In the genomic region with DNA sequence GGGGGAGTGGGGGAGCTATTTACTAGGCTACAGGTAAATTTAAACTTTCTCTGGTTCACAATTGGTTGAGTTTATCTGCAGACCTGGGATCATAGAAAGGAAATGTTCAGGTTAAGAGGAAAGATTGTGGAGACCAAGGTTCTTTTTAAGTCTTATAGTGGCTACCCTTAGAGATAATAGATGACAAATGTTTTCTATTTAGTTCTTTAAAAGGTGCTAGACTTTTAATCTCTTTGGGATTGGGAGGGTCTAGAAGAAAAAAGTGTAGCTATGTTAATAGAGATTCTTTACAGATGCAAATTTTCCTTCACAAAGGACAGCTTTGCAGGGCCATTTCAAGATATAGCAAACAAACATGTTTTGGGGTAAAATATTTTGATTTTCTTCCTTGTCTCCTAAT, we compare ENCODE assay signal across 19 cellular contexts.
A peak's percentile ranks its signal among the peaks of the same experiment; 100 is the strongest.
DNase-seq lines count a peak whose midpoint lies in the region; ATAC-seq and TF ChIP-seq lines count a peak whose summit lies in the region.
"Had no signal": no experiment of that assay in that cellular context is flagged by ENCODE, and none has a peak within 500 bp of the region (broad histone marks: within the 10 kb centered on the region; RNA-seq: fewer than 3 reads in every experiment).

No MANE protein-coding gene starts in this region.

- H3K79me2 ChIP-seq in mesendoderm (ENCODE audit: control insufficient read depth, insufficient read depth, low read length) (peaks cover 3% of the 10 kb centered on the region), PC-3 (ENCODE audit: low read length) (no peaks in the 10 kb centered on the region)

- peak overlapping the region; percentile 62 for H3K4me3 ChIP-seq in HUES6 (ENCODE audit: low read depth, low read length)
- H3K4me3 ChIP-seq in endodermal cell (ENCODE audit: low read length) = peak overlapping the region; percentile 82
- no peak overlapping the region for H3K4me3 ChIP-seq in mesendoderm (ENCODE audit: low read length)
- no peak overlapping the region for H3K4me3 ChIP-seq in PC-3 (ENCODE audit: low read length)
- no peak overlapping the region for H3K4me3 ChIP-seq in Caco-2 (ENCODE audit: low read depth, low read length)
- H3K4me3 ChIP-seq: A549, HAP-1 had no signal

- POLR2A ChIA-PET in PC-3 (lab: Charles Lee; ENCODE audit: unreplicated experiment) (no interaction called here), Caco-2 (lab: Charles Lee) (no interaction called here)

- BruUV-seq in PC-3 (replicated peaks; lab: Mats Ljungman, UMichigan) (no TSS peak), Caco-2 (replicated peaks; lab: Mats Ljungman, UMichigan) (no TSS peak)

- peak overlapping the region; percentile 76 for H3K4me3 Mint-ChIP-seq in endodermal cell
- H3K4me3 Mint-ChIP-seq in Caco-2 (ENCODE audit: unreplicated experiment) = no peak overlapping the region
- H3K4me3 Mint-ChIP-seq in immature natural killer cell = no peak overlapping the region
- H3K4me3 Mint-ChIP-seq: CD4-positive, alpha-beta T cell had no signal

- no peak overlapping the region for H2AK5ac ChIP-seq in mesendoderm (ENCODE audit: low read length)

- no peak overlapping the region for H2AFZ ChIP-seq in PC-3 (ENCODE audit: low read length)

- H3K9me3 Mint-ChIP-seq in endodermal cell (peaks cover 18% of the 10 kb centered on the region), Caco-2 (ENCODE audit: unreplicated experiment) (peaks cover 7% of the 10 kb centered on the region), immature natural killer cell (peaks cover 0 to 3% (median 0%) of the 10 kb centered on the region in 6 donors)
- H3K9me3 Mint-ChIP-seq: CD4-positive, alpha-beta T cell had no signal

- no peaks in the 10 kb centered on the region for H3K9me2 ChIP-seq in PC-3 (replicated peaks; ENCODE audit: low read length)

- H3K23ac ChIP-seq in mesendoderm (ENCODE audit: low read length) = no peak overlapping the region

- H3K56ac ChIP-seq in mesendoderm (ENCODE audit: low read length) = no peak overlapping the region

- no peaks in the 10 kb centered on the region for H3F3A ChIP-seq in PC-3 (ENCODE audit: low read length, unreplicated experiment)

- H3K27me3 Mint-ChIP-seq in endodermal cell (ENCODE audit: insufficient read depth) = no peaks in the 10 kb centered on the region
- no peaks in the 10 kb centered on the region for H3K27me3 Mint-ChIP-seq in Caco-2 (ENCODE audit: insufficient read depth, unreplicated experiment)
- H3K27me3 Mint-ChIP-seq in immature natural killer cell (ENCODE audit: low read depth in 3 of 3) = peaks cover 0 to 10% (median 2%) of the 10 kb centered on the region in 3 donors
- H3K27me3 Mint-ChIP-seq: CD4-positive, alpha-beta T cell had no signal

- H3K9me3 ChIP-seq in ES-I3 (ENCODE audit: control insufficient read depth, insufficient read depth, low read length) = no peaks in the 10 kb centered on the region
- H3K9me3 ChIP-seq in HUES6 (ENCODE audit: control insufficient read depth, insufficient read depth, low read depth, low read length) = no peaks in the 10 kb centered on the region
- no peaks in the 10 kb centered on the region for H3K9me3 ChIP-seq in endodermal cell (ENCODE audit: control insufficient read depth, low read length)
- no peaks in the 10 kb centered on the region for H3K9me3 ChIP-seq in PC-3 (ENCODE audit: low read length)
- H3K9me3 ChIP-seq in Caco-2 = no peaks in the 10 kb centered on the region
- H3K9me3 ChIP-seq: A549, HAP-1 had no signal

- no peak overlapping the region for H4K8ac ChIP-seq in mesendoderm (ENCODE audit: low read depth, low read length)

- no peak overlapping the region for H3K18ac ChIP-seq in mesendoderm (ENCODE audit: low read length)

- DNase-seq in endodermal cell = no peak
- DNase-seq in mesendoderm = peak; percentile 84
- DNase-seq in PC-3 = no peak
- no peak for DNase-seq in Caco-2
- DNase-seq in immature natural killer cell = no peak
- DNase-seq: AML-193; CD4-positive, alpha-beta T cell; DMS153; DMS79; GF-D8; GOT3; KG1 had no signal

- H3K27me3 ChIP-seq in HUES6 (ENCODE audit: control insufficient read depth, insufficient read depth, low read length) (no peaks in the 10 kb centered on the region), endodermal cell (ENCODE audit: control insufficient read depth, insufficient read depth, low read length, poor library complexity, severe bottlenecking) (no peaks in the 10 kb centered on the region), mesendoderm (ENCODE audit: insufficient read depth, low read length, poor library complexity) (no peaks in the 10 kb centered on the region), PC-3 (ENCODE audit: low read length) (no peaks in the 10 kb centered on the region), Caco-2 (replicated peaks; ENCODE audit: control insufficient read depth, insufficient read depth, low read length) (no peaks in the 10 kb centered on the region)

- no peak overlapping the region for H2BK15ac ChIP-seq in mesendoderm (replicated peaks; ENCODE audit: low read depth)

- H3K9ac ChIP-seq in ES-I3 (ENCODE audit: low read depth, low read length) = peak overlapping the region; percentile 47
- H3K9ac ChIP-seq in HUES6 (ENCODE audit: low read length) = peak overlapping the region; percentile 96
- H3K9ac ChIP-seq in endodermal cell (ENCODE audit: extremely low read depth, low read length, poor library complexity, severe bottlenecking) = no peak overlapping the region
- H3K9ac ChIP-seq in mesendoderm (ENCODE audit: low read length) = no peak overlapping the region
- no peak overlapping the region for H3K9ac ChIP-seq in PC-3 (ENCODE audit: low read length)

- peaks cover 19% of the 10 kb centered on the region; the same call in 1 of the 2 replicates for H3K4me1 ChIP-seq in ES-I3 (ENCODE audit: insufficient read depth, low read length)
- peaks cover 34% of the 10 kb centered on the region for H3K4me1 ChIP-seq in HUES6 (ENCODE audit: control insufficient read depth, insufficient read depth, low read length)
- no peaks in the 10 kb centered on the region for H3K4me1 ChIP-seq in endodermal cell (ENCODE audit: control insufficient read depth, insufficient read depth, low read length)
- peaks cover 1% of the 10 kb centered on the region for H3K4me1 ChIP-seq in mesendoderm (ENCODE audit: control insufficient read depth, low read depth, low read length)
- H3K4me1 ChIP-seq in PC-3 (ENCODE audit: insufficient read depth, low read length) = no peaks in the 10 kb centered on the region
- H3K4me1 ChIP-seq in Caco-2 = peaks cover 5% of the 10 kb centered on the region; the same call in 1 of the 2 replicates
- H3K4me1 ChIP-seq: A549 had no signal

- peaks cover under 1% of the 10 kb centered on the region; the same call in 1 of the 2 replicates for H3K36me3 ChIP-seq in ES-I3 (ENCODE audit: insufficient read depth, low read length)
- H3K36me3 ChIP-seq in HUES6 (ENCODE audit: control insufficient read depth, insufficient read depth, low read length) = peaks cover 26% of the 10 kb centered on the region
- no peaks in the 10 kb centered on the region for H3K36me3 ChIP-seq in endodermal cell (ENCODE audit: control insufficient read depth, insufficient read depth, low read length)
- no peaks in the 10 kb centered on the region for H3K36me3 ChIP-seq in mesendoderm (ENCODE audit: control insufficient read depth, insufficient read depth, low read length)
- no peaks in the 10 kb centered on the region for H3K36me3 ChIP-seq in PC-3 (ENCODE audit: low read depth, low read length)
- no peaks in the 10 kb centered on the region for H3K36me3 ChIP-seq in Caco-2 (ENCODE audit: control insufficient read depth, insufficient read depth, low read length)
- H3K36me3 ChIP-seq: HAP-1 had no signal

- no peak overlapping the region for H2BK5ac ChIP-seq in mesendoderm (ENCODE audit: low read length)

- TF ChIP-seq CTCF in endodermal cell (conservative IDR thresholded peaks at IDR 0.05) (no peak), PC-3 (conservative IDR thresholded peaks at IDR 0.05; ENCODE audit: low read depth, low read length) (no peak), Caco-2 (IDR thresholded peaks at IDR 0.05; ENCODE audit: insufficient read depth in 1 of 2, low read depth in 1 of 2, low read length in 1 of 2, severe bottlenecking in 1 of 2, unreplicated experiment in 1 of 2) (no peak)

- ATAC-seq in PC-3 = no peak
- ATAC-seq: A549, HepG2 had no signal

- H3K4me1 Mint-ChIP-seq in endodermal cell (peaks cover 43% of the 10 kb centered on the region), Caco-2 (ENCODE audit: low read depth, unreplicated experiment) (no peaks in the 10 kb centered on the region), immature natural killer cell (no peaks in the 10 kb centered on the region)

- H3K27ac Mint-ChIP-seq in endodermal cell = peak overlapping the region; percentile 87
- no peak overlapping the region for H3K27ac Mint-ChIP-seq in Caco-2 (ENCODE audit: unreplicated experiment)
- no peak overlapping the region for H3K27ac Mint-ChIP-seq in immature natural killer cell
- H3K27ac Mint-ChIP-seq: CD4-positive, alpha-beta T cell had no signal

- no peaks in the 10 kb centered on the region for H3K79me1 ChIP-seq in mesendoderm (ENCODE audit: low read length)

- no peaks in the 10 kb centered on the region for H4K20me1 ChIP-seq in PC-3 (ENCODE audit: low read length)

- H3K4ac ChIP-seq in mesendoderm (ENCODE audit: low read depth, low read length) = peak overlapping the region; percentile 36

- H3K27ac ChIP-seq in HUES6 (ENCODE audit: low read depth, low read length) (peak overlapping the region; percentile 99), endodermal cell (ENCODE audit: low read depth, low read length) (no peak overlapping the region), mesendoderm (ENCODE audit: low read depth, low read length) (peak overlapping the region; percentile 66), PC-3 (ENCODE audit: low read length) (no peak overlapping the region)
- H3K27ac ChIP-seq: 22Rv1, A549, C4-2B had no signal

- H3K4me2 ChIP-seq in mesendoderm (ENCODE audit: low read length) = no peak overlapping the region
- H3K4me2 ChIP-seq in PC-3 (ENCODE audit: low read length) = no peak overlapping the region
- H3K4me2 ChIP-seq: A549 had no signal

- H2BK120ac ChIP-seq in mesendoderm (ENCODE audit: low read depth, low read length) = no peak overlapping the region

- CTCF ChIA-PET in PC-3 (lab: Charles Lee) (no interaction called here), Caco-2 (lab: Charles Lee) (no interaction called here)

- H4K5ac ChIP-seq in mesendoderm (ENCODE audit: low read length) = no peak overlapping the region

- intact Hi-C loops in PC-3 (cut with micrococcal nuclease) = no loop called here
- intact Hi-C loops in Caco-2 (cut with micrococcal nuclease; ENCODE audit: unreplicated experiment) = loop anchor here (5.0 kb wide), 1 partner anchor 783 kb away; no protein-coding TSS in a partner anchor

- peaks cover 28% of the 10 kb centered on the region for H3K36me3 Mint-ChIP-seq in endodermal cell (ENCODE audit: low read depth)
- H3K36me3 Mint-ChIP-seq in Caco-2 (ENCODE audit: insufficient read depth, unreplicated experiment) = no peaks in the 10 kb centered on the region
- H3K36me3 Mint-ChIP-seq in immature natural killer cell = no peaks in the 10 kb centered on the region

Comparison
In these comparisons a context has a peak if more than half of its experiments do, and no peak if none do; other contexts are left out.
1. H3K9ac ChIP-seq: peak in ES-I3 (single experiment) and HUES6 (single experiment); none in endodermal cell (single experiment), mesendoderm (single experiment) and PC-3 (single experiment).
2. H3K27ac ChIP-seq: peak in HUES6 (single experiment) and mesendoderm (single experiment); none in endodermal cell (single experiment) and PC-3 (single experiment).
3. H3K4me3 ChIP-seq: peak in HUES6 (single experiment) and endodermal cell (single experiment); none in mesendoderm (single experiment), PC-3 (single experiment) and Caco-2 (single experiment).